1 cellular context compared by ENCODE assay signal in genomic region chr9:132545578-132545977, GRCh38.
TF ChIP-seq lines count a peak whose summit lies in the region.

No MANE protein-coding gene starts in this region.

TF ChIP-seq in HepG2, 621 proteins besides CTCF, POLR2A, EP300 and RAD21:
- TF ChIP-seq ZNF761 (CRISPR knock-in tag; conservative IDR thresholded peaks at IDR 0.05) (no peak), ZNF629 (CRISPR knock-in tag; conservative IDR thresholded peaks at IDR 0.05) (peak; percentile 62)
